In the genomic region with DNA sequence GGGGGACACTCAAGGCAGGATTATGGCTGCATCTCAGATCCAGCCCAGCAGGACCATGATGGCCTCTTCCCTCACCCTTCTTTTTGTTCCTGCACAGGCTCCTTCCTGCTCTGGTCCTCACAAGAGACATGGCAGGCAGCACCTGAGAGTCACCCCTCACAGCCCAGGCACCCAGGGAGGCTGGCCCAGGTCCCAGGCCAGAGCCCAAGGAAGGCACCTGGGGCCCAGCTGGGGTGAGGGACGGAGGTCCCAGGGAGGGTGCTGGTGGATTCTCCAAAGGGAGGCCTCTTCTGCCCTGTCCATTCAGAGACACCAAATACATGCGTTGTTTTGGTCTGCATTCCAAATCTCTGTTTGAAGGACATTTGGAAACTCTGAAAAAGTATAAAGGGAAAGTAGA, we compare ENCODE assay signal across 1 cellular context.
TF ChIP-seq lines count a peak whose summit lies in the region.

No MANE protein-coding gene starts in this region.

TF ChIP-seq in HepG2, 621 proteins besides CTCF, POLR2A, EP300 and RAD21 (continued from another document):
- TF ChIP-seq, protein P1, sequence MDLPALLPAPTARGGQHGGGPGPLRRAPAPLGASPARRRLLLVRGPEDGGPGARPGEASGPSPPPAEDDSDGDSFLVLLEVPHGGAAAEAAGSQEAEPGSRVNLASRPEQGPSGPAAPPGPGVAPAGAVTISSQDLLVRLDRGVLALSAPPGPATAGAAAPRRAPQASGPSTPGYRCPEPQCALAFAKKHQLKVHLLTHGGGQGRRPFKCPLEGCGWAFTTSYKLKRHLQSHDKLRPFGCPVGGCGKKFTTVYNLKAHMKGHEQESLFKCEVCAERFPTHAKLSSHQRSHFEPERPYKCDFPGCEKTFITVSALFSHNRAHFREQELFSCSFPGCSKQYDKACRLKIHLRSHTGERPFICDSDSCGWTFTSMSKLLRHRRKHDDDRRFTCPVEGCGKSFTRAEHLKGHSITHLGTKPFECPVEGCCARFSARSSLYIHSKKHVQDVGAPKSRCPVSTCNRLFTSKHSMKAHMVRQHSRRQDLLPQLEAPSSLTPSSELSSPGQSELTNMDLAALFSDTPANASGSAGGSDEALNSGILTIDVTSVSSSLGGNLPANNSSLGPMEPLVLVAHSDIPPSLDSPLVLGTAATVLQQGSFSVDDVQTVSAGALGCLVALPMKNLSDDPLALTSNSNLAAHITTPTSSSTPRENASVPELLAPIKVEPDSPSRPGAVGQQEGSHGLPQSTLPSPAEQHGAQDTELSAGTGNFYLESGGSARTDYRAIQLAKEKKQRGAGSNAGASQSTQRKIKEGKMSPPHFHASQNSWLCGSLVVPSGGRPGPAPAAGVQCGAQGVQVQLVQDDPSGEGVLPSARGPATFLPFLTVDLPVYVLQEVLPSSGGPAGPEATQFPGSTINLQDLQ (CRISPR knock-in tag; IDR thresholded peaks at IDR 0.05): no peak
- TF ChIP-seq PITX1 (CRISPR knock-in tag; IDR thresholded peaks at IDR 0.05) (no peak), SOX5 (CRISPR knock-in tag; IDR thresholded peaks at IDR 0.05; ENCODE audit: borderline replicate concordance) (no peak), KDM1A (CRISPR knock-in tag; IDR thresholded peaks at IDR 0.05) (no peak), ZNF20 (CRISPR knock-in tag; IDR thresholded peaks at IDR 0.05) (no peak)
- TF ChIP-seq, protein P2, sequence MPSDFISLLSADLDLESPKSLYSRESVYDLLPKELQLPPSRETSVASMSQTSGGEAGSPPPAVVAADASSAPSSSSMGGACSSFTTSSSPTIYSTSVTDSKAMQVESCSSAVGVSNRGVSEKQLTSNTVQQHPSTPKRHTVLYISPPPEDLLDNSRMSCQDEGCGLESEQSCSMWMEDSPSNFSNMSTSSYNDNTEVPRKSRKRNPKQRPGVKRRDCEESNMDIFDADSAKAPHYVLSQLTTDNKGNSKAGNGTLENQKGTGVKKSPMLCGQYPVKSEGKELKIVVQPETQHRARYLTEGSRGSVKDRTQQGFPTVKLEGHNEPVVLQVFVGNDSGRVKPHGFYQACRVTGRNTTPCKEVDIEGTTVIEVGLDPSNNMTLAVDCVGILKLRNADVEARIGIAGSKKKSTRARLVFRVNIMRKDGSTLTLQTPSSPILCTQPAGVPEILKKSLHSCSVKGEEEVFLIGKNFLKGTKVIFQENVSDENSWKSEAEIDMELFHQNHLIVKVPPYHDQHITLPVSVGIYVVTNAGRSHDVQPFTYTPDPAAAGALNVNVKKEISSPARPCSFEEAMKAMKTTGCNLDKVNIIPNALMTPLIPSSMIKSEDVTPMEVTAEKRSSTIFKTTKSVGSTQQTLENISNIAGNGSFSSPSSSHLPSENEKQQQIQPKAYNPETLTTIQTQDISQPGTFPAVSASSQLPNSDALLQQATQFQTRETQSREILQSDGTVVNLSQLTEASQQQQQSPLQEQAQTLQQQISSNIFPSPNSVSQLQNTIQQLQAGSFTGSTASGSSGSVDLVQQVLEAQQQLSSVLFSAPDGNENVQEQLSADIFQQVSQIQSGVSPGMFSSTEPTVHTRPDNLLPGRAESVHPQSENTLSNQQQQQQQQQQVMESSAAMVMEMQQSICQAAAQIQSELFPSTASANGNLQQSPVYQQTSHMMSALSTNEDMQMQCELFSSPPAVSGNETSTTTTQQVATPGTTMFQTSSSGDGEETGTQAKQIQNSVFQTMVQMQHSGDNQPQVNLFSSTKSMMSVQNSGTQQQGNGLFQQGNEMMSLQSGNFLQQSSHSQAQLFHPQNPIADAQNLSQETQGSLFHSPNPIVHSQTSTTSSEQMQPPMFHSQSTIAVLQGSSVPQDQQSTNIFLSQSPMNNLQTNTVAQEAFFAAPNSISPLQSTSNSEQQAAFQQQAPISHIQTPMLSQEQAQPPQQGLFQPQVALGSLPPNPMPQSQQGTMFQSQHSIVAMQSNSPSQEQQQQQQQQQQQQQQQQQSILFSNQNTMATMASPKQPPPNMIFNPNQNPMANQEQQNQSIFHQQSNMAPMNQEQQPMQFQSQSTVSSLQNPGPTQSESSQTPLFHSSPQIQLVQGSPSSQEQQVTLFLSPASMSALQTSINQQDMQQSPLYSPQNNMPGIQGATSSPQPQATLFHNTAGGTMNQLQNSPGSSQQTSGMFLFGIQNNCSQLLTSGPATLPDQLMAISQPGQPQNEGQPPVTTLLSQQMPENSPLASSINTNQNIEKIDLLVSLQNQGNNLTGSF (CRISPR knock-in tag; IDR thresholded peaks at IDR 0.05): no peak
TF ChIP-seq in HepG2: peak in this region for 0.
